In the genomic region with DNA sequence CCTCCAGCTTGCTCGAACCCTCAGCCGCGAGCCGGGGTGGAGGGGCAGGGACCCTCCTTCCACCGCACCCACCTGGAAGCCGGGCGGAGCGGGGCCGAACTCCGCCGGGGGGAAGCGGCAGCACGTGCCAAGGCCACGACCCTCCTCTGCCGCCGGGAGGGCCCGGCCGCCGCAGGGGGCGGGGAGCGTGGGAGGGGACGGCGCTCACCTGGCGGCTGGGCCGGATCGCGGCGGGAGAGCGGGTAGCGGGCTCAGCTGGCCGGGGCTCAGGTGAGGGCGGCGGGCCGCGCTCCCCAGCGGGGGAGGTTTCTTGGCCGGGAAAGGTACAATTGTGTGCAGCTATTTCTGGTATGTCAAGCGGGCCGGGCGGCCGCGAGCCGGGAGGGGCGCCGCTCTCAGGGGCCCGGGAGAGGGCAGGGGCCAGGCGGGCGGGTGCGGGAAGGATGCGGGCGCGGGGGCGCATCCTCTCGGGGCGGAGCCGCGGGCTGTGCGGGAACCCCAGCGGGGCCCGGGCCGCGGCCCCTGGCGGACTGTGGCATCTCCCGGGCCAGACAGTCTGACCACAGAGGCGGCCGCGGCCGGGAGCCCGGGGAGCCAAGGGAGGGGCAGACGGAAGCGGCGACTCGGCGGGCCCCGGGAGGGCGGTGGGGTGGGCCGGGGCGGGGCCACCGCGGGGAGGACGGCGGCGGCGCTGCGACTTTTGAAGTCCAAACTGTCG, we compare ENCODE assay signal across 1 cellular context.
TF ChIP-seq lines count a peak whose summit lies in the region.

A gene (plus strand): TSS at position 710 of the 718 bp plus-strand sequence. CDS start 328 bp downstream, outside the sequence.

TF ChIP-seq in GM23338, 12 proteins besides CTCF, POLR2A, EP300 and RAD21 (continued from another document):
- TF ChIP-seq JUNB (IDR thresholded peaks at IDR 0.05; ENCODE audit: unreplicated experiment): no peak
